ENCODE assay signal across 22 cellular contexts in the genomic region with DNA sequence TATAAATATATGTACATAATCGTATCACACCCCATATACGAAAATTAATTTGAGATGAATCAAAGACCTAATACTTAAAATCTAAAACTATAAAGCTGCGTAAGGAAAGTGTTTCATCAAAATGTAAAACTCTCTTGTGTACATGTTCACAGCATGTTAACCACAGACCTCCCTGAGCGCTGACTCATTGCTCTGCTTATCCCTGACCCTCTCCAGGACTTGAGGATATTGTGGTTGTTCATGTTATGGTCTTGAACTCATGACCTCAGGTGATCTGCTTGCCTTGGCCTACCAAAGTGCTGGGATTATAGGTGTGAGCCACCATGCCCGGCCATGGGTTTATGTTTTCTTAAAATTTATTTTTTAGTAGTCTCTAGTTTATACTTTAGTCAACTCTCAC. TPM values are rescaled to one million over a fixed set of nuclear protein-coding genes. Genes with fewer than 3 reads are reported as not detected.
DNase-seq lines count a peak whose midpoint lies in the region; ATAC-seq, FAIRE-seq and TF ChIP-seq lines count a peak whose summit lies in the region.
"Had no signal": no experiment of that assay in that cellular context is flagged by ENCODE, and none has a peak within 500 bp of the region (broad histone marks: within the 10 kb centered on the region; RNA-seq: fewer than 3 reads in every experiment).

No MANE protein-coding gene starts in this region.

- H3K9ac ChIP-seq in SK-N-SH = no peak overlapping the region
- H3K9ac ChIP-seq: BLaER1 treated with 17β-estradiol and CSF1 and Interleukin-3, amounts not matched to agents 10 nM and 100 nM had no signal

- TF ChIP-seq CTCF in cardiac fibroblast (IDR thresholded peaks at IDR 0.05; ENCODE audit: low read depth, low read length) = no peak
- TF ChIP-seq CTCF in SK-N-SH (IDR thresholded peaks at IDR 0.05) = no peak

- TF ChIP-seq EP300 in SK-N-SH (IDR thresholded peaks at IDR 0.05; ENCODE audit: borderline replicate concordance in 1 of 2, low read depth in 1 of 2, low read length in 1 of 2) = no peak

- no peaks in the 10 kb centered on the region for H3F3A ChIP-seq in SK-N-SH (replicated peaks; ENCODE audit: insufficient read depth)

- 8% methylated on average over 5 of the region's 5 CpGs for WGBS in SK-N-SH (ENCODE audit: low lambda C conversion rate)

- H3K36me3 ChIP-seq in SK-N-SH (replicated peaks in 1 of 2; ENCODE audit: control insufficient read depth in 1 of 2, insufficient read depth in 2 of 2, low read length in 1 of 2) = no peaks in the 10 kb centered on the region
- H3K36me3 ChIP-seq: BLaER1 treated with 17β-estradiol and CSF1 and Interleukin-3, amounts not matched to agents 10 nM and 100 nM; tibial artery had no signal

- DNase-seq in H4 (ENCODE audit: low spot score) (peak; percentile 86), RCC 7860 (ENCODE audit: low spot score) (peak; percentile 71), cardiac fibroblast (ENCODE audit: low read depth in 2 of 2) (peak; percentile 6 to 20), non-pigmented ciliary epithelial cell (ENCODE audit: low read depth) (peak; percentile 53), DMS153 treated with DMSO at 0.1 percent for 48 hours (lab: John Stamatoyannopoulos, UW; ENCODE audit: unreplicated experiment) (no peak), NCI-H526 (lab: John Stamatoyannopoulos, UW) (no peak), SK-N-SH (no peak)
- DNase-seq: activated CD4-positive, alpha-beta memory T cell treated with anti-CD3 and anti-CD28 coated beads, Interleukin-2, amount 10 ng/mL, durations not matched to agents 7 days and 5 days; activated naive CD8-positive, alpha-beta T cell treated with anti-CD3 and anti-CD28 coated beads for 36 hours; activated T-cell treated with anti-CD3 and anti-CD28 coated beads, Interleukin-2, amount 50 U/mL, for 72 hours; DND-41; H9; left colon; mucosa of descending colon; NCI-H146; tibial artery had no signal

- ATAC-seq in GM19328 (IDR thresholded peaks at IDR 0.05; ENCODE audit: unreplicated experiment) = no peak
- ATAC-seq: activated T-cell treated with anti-CD3 and anti-CD28 coated beads, Interleukin-2, amount 50 U/mL, for 72 hours; mucosa of descending colon had no signal

- no peaks in the 10 kb centered on the region for H4K20me1 ChIP-seq in SK-N-SH (ENCODE audit: insufficient read depth)
- H4K20me1 ChIP-seq: BLaER1 treated with 17β-estradiol and CSF1 and Interleukin-3, amounts not matched to agents 10 nM and 100 nM had no signal

- CTCF ChIA-PET in SK-N-SH (lab: Yijun Ruan, JAX) = no interaction called here

- TF ChIP-seq RAD21 in SK-N-SH (IDR thresholded peaks at IDR 0.05; ENCODE audit: low read length) = no peak

- no peaks in the 10 kb centered on the region for H3K27me3 ChIP-seq in SK-N-SH (ENCODE audit: insufficient read depth)
- H3K27me3 ChIP-seq: BLaER1 treated with 17β-estradiol and CSF1 and Interleukin-3, amounts not matched to agents 10 nM and 100 nM; tibial artery had no signal

- no peak overlapping the region for H2AFZ ChIP-seq in SK-N-SH (ENCODE audit: low read depth)

- no peaks in the 10 kb centered on the region for H3K9me2 ChIP-seq in SK-N-SH

- H3K9me3 ChIP-seq in SK-N-SH = no peaks in the 10 kb centered on the region
- H3K9me3 ChIP-seq: BLaER1 treated with 17β-estradiol and CSF1 and Interleukin-3, amounts not matched to agents 10 nM and 100 nM; mucosa of descending colon; tibial artery had no signal

- FAIRE-seq in RCC 7860 (lab: Jason Lieb, UNC) = peak; percentile 89

- POLR2A ChIA-PET in SK-N-SH (lab: Yijun Ruan, JAX) = no interaction called here

- no peak overlapping the region for H3K4me2 ChIP-seq in SK-N-SH
- H3K4me2 ChIP-seq: BLaER1 treated with 17β-estradiol and CSF1 and Interleukin-3, amounts not matched to agents 10 nM and 100 nM had no signal

- no peaks in the 10 kb centered on the region for H3K4me1 ChIP-seq in SK-N-SH (ENCODE audit: control insufficient read depth in 1 of 2, insufficient read depth in 2 of 2, low read depth in 1 of 2, low read length in 1 of 2)
- H3K4me1 ChIP-seq: BLaER1 treated with 17β-estradiol and CSF1 and Interleukin-3, amounts not matched to agents 10 nM and 100 nM; tibial artery had no signal

- no peak overlapping the region for H3K4me3 ChIP-seq in cardiac fibroblast (replicated peaks in 1 of 2; ENCODE audit: low read depth in 2 of 2, low read length in 2 of 2)
- H3K4me3 ChIP-seq in SK-N-SH (ENCODE audit: low read depth in 2 of 2, low read length in 1 of 2) = no peak overlapping the region
- H3K4me3 ChIP-seq: BLaER1 treated with 17β-estradiol and CSF1 and Interleukin-3, amounts not matched to agents 10 nM and 100 nM; mucosa of descending colon; tibial artery had no signal

- no peaks in the 10 kb centered on the region for H3K79me2 ChIP-seq in SK-N-SH (ENCODE audit: insufficient read depth)

- H3K27ac ChIP-seq in SK-N-SH (ENCODE audit: low read depth in 2 of 2, low read length in 1 of 2) = no peak overlapping the region
- H3K27ac ChIP-seq: BLaER1 treated with 17β-estradiol and CSF1 and Interleukin-3, amounts not matched to agents 10 nM and 100 nM; HL-60; tibial artery; VCaP had no signal

TF ChIP-seq in SK-N-SH, 30 proteins besides CTCF, POLR2A, EP300 and RAD21 (continues in another document):
- TF ChIP-seq MEF2A (IDR thresholded peaks at IDR 0.05; ENCODE audit: borderline replicate concordance, low read depth) = no peak
- no peak for TF ChIP-seq RXRA (IDR thresholded peaks at IDR 0.05; ENCODE audit: borderline replicate concordance, low read depth)
- TF ChIP-seq FOSL2 (IDR thresholded peaks at IDR 0.05; ENCODE audit: borderline replicate concordance, low read depth) = no peak
- no peak for TF ChIP-seq GATA2 (CRISPR knock-in tag; IDR thresholded peaks at IDR 0.05)
- TF ChIP-seq, protein P1, sequence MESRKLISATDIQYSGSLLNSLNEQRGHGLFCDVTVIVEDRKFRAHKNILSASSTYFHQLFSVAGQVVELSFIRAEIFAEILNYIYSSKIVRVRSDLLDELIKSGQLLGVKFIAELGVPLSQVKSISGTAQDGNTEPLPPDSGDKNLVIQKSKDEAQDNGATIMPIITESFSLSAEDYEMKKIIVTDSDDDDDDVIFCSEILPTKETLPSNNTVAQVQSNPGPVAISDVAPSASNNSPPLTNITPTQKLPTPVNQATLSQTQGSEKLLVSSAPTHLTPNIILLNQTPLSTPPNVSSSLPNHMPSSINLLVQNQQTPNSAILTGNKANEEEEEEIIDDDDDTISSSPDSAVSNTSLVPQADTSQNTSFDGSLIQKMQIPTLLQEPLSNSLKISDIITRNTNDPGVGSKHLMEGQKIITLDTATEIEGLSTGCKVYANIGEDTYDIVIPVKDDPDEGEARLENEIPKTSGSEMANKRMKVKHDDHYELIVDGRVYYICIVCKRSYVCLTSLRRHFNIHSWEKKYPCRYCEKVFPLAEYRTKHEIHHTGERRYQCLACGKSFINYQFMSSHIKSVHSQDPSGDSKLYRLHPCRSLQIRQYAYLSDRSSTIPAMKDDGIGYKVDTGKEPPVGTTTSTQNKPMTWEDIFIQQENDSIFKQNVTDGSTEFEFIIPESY (IDR thresholded peaks at IDR 0.05; ENCODE audit: borderline replicate concordance, low read depth) = no peak
- TF ChIP-seq ELF1 (IDR thresholded peaks at IDR 0.05) = no peak
- TF ChIP-seq NRF1 (IDR thresholded peaks at IDR 0.05; ENCODE audit: low read depth, low read length) = no peak
- TF ChIP-seq TCF12 (IDR thresholded peaks at IDR 0.05) = no peak
- no peak for TF ChIP-seq SIN3A (IDR thresholded peaks at IDR 0.05; ENCODE audit: borderline replicate concordance, low read depth, low read length)
- TF ChIP-seq TAF1 (IDR thresholded peaks at IDR 0.05; ENCODE audit: borderline replicate concordance, low read depth, low read length) = no peak
- TF ChIP-seq, protein P2, sequence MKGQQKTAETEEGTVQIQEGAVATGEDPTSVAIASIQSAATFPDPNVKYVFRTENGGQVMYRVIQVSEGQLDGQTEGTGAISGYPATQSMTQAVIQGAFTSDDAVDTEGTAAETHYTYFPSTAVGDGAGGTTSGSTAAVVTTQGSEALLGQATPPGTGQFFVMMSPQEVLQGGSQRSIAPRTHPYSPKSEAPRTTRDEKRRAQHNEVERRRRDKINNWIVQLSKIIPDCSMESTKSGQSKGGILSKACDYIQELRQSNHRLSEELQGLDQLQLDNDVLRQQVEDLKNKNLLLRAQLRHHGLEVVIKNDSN (IDR thresholded peaks at IDR 0.05; ENCODE audit: borderline replicate concordance, low read depth) = no peak
- no peak for TF ChIP-seq EZH2phosphoT487 (IDR thresholded peaks at IDR 0.05; ENCODE audit: borderline replicate concordance, low read depth)
- TF ChIP-seq, protein P3, sequence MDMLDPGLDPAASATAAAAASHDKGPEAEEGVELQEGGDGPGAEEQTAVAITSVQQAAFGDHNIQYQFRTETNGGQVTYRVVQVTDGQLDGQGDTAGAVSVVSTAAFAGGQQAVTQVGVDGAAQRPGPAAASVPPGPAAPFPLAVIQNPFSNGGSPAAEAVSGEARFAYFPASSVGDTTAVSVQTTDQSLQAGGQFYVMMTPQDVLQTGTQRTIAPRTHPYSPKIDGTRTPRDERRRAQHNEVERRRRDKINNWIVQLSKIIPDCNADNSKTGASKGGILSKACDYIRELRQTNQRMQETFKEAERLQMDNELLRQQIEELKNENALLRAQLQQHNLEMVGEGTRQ (IDR thresholded peaks at IDR 0.05; ENCODE audit: borderline replicate concordance, low read depth, low read length) = no peak

RNA-seq across cellular contexts. Expression of a gene that starts 14.2 kb away (rescaled TPM):
- total RNA-seq in H4 (2014; rRNA removed; shearing (Covaris generic)) = not detected in 2 replicates
- polyA plus RNA-seq in SK-N-SH (2012; rRNA removed) = not detected in 2 replicates
- not detected in 2 replicates for polyA plus RNA-seq in SK-N-SH (2012; cell fraction: cytosol; rRNA removed)
- polyA plus RNA-seq in SK-N-SH (2012; cell fraction: nucleus; rRNA removed) = not detected in 2 replicates
- total RNA-seq: activated CD4-positive, alpha-beta memory T cell treated with anti-CD3 and anti-CD28 coated beads, Interleukin-2, amount 10 ng/mL, durations not matched to agents 7 days and 5 days; activated naive CD8-positive, alpha-beta T cell treated with anti-CD3 and anti-CD28 coated beads for 36 hours; activated T-cell treated with anti-CD3 and anti-CD28 coated beads, Interleukin-2, amount 50 U/mL, for 72 hours; osteoblast; skeletal muscle tissue had no signal

Comparison
In these comparisons a context has a peak if more than half of its experiments do, and no peak if none do; other contexts are left out.
1. DNase-seq: peak in H4 (single experiment), RCC 7860 (single experiment), cardiac fibroblast (2 of 2) and non-pigmented ciliary epithelial cell (single experiment); none in DMS153 treated with DMSO at 0.1 percent for 48 hours (single experiment), NCI-H526 (0 of 2) and SK-N-SH (single experiment).